ENCODE assay signal across 19 cellular contexts in genomic region chr10:96468845-96469244, GRCh38. TPM values are rescaled to one million over a fixed set of nuclear protein-coding genes. Genes with fewer than 3 reads are reported as not detected.
"Had no signal": no experiment of that assay in that cellular context is flagged by ENCODE, and none has a peak within 500 bp of the region (broad histone marks: within the 10 kb centered on the region; RNA-seq: fewer than 3 reads in every experiment).

No MANE protein-coding gene starts in this region.

- H3K4me3 ChIP-seq: right lobe of liver, smooth muscle cell, transverse colon had no signal

- H3K27me3 ChIP-seq: right lobe of liver had no signal

- H3K4me1 Mint-ChIP-seq: nephron progenitor cell had no signal

- H3K27ac ChIP-seq: right lobe of liver, transverse colon had no signal

- H3K4me3 Mint-ChIP-seq: nephron progenitor cell had no signal

- H3K27ac Mint-ChIP-seq: nephron progenitor cell had no signal

- H3K4me1 ChIP-seq: right lobe of liver, transverse colon had no signal

- DNase-seq: activated CD4-positive, alpha-beta T cell treated with anti-CD3 and anti-CD28 coated beads, Interleukin-2, amount 50 U/mL, for 1 hour; activated naive CD4-positive, alpha-beta T cell treated with Interleukin-2 at 50 U/mL for 16 hours; activated T-cell treated with anti-CD3 and anti-CD28 coated beads for 4 hours; aorta; cerebellar nuclear complex; effector memory CD4-positive, alpha-beta T cell; hippocampal formation; kidney glomerular epithelial cell; mesendoderm; nephron progenitor cell; right lobe of liver; stimulated activated CD4-positive, alpha-beta T cell treated with anti-CD3 and anti-CD28 coated beads, Interleukin-4, amount 100 ng/mL, for 4 hours; stimulated activated CD8-positive, alpha-beta memory T cell treated with anti-CD3 and anti-CD28 coated beads, Interleukin-4, amount 100 ng/mL, for 48 hours; stimulated activated naive CD8-positive, alpha-beta T cell treated with anti-CD3 and anti-CD28 coated beads, Interleukin-15, Interleukin-2, amounts not matched to agents 100 U/mL and 50 U/mL, for 24 hours; T-helper 9 cell; transverse colon had no signal

- H3K9me3 ChIP-seq: right lobe of liver, transverse colon had no signal

- ATAC-seq: activated CD4-positive, CD25-positive, alpha-beta regulatory T cell treated with anti-CD3 and anti-CD28 coated beads, Interleukin-2, amount 50 U/mL, for 24 hours; right lobe of liver; stimulated activated naive CD8-positive, alpha-beta T cell treated with anti-CD3 and anti-CD28 coated beads, Interleukin-15, Interleukin-2, amounts not matched to agents 100 U/mL and 50 U/mL, for 24 hours had no signal

- H3K36me3 ChIP-seq: right lobe of liver, transverse colon had no signal

- H3K9me3 Mint-ChIP-seq: nephron progenitor cell had no signal

RNA-seq across cellular contexts. Expression of gene TLL2, which starts 44.9 kb away (rescaled TPM):
- total RNA-seq: activated CD8-positive, alpha-beta memory T cell treated with anti-CD3 and anti-CD28 coated beads for 36 hours had no signal
- polyA plus RNA-seq: aorta, smooth muscle cell had no signal
